ENCODE assay signal across 30 cellular contexts in the genomic region with DNA sequence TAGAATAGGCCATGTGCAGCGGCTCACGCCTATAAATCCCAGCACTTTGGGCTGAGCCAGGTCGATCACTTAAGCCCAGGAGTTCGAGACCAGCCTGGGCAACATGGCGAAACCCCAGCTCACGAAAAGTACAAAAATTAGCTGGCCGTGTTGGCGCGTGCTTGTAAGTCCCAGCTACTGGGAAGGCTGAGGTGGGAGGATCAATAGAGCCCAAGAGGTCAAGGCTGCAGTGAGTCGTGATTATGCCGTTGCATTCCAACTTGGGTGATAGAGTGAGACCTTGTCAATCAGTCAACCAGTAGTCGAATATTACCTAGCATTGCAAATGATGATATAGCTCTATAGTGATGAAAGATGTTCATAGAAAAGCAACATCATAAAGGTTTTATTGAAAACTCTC.
"Had no signal": no experiment of that assay in that cellular context is flagged by ENCODE, and none has a peak within 500 bp of the region (broad histone marks: within the 10 kb centered on the region; RNA-seq: fewer than 3 reads in every experiment).

No MANE protein-coding gene starts in this region.

- H3K27ac ChIP-seq: neutrophil, pancreas, prostate gland, skin epidermis, spleen, suprapubic skin, testis, tibial artery, transverse colon, upper lobe of right lung, uterus had no signal

- ATAC-seq: naive thymus-derived CD8-positive, alpha-beta T cell; natural killer cell treated with Interleukin-12 subunit alpha and Interleukin-12 subunit beta and Interleukin-15 and Interleukin-18, amount 100 ng/mL, for 72 hours; pancreas; right cardiac atrium; sciatic nerve; stimulated activated memory B cell treated with anti-CD40 and anti-IgM and Interleukin-4, amounts not matched to agents 10 μg/mL and 1 μg/mL and 100 μg/mL, for 72 hours; stimulated activated naive CD8-positive, alpha-beta T cell treated with anti-CD3 and anti-CD28 coated beads, Interleukin-15, amount 100 ng/mL, for 72 hours; stimulated activated naive CD8-positive, alpha-beta T cell treated with anti-CD3 and anti-CD28 coated beads, Interleukin-15, Interleukin-2, amounts not matched to agents 100 U/mL and 50 U/mL, for 24 hours; upper lobe of right lung had no signal

- H3K27me3 Mint-ChIP-seq: naive thymus-derived CD8-positive, alpha-beta T cell; natural killer cell treated with Interleukin-12 subunit alpha and Interleukin-12 subunit beta and Interleukin-15 and Interleukin-18, amount 100 ng/mL, for 72 hours; stimulated activated memory B cell treated with anti-CD40 and anti-IgM and Interleukin-4, amounts not matched to agents 10 μg/mL and 1 μg/mL and 100 μg/mL, for 72 hours; stimulated activated naive CD8-positive, alpha-beta T cell treated with anti-CD3 and anti-CD28 coated beads, Interleukin-15, amount 100 ng/mL, for 72 hours; type B pancreatic cell had no signal

- H3K4me1 ChIP-seq: pancreas, prostate gland, suprapubic skin, testis, tibial artery, transverse colon, upper lobe of right lung, uterus had no signal

- H3K9me3 Mint-ChIP-seq: naive thymus-derived CD8-positive, alpha-beta T cell; natural killer cell treated with Interleukin-12 subunit alpha and Interleukin-12 subunit beta and Interleukin-15 and Interleukin-18, amount 100 ng/mL, for 72 hours; nephron progenitor cell; neural crest cell; stimulated activated memory B cell treated with anti-CD40 and anti-IgM and Interleukin-4, amounts not matched to agents 10 μg/mL and 1 μg/mL and 100 μg/mL, for 72 hours; stimulated activated naive CD8-positive, alpha-beta T cell treated with anti-CD3 and anti-CD28 coated beads, Interleukin-15, amount 100 ng/mL, for 72 hours; type B pancreatic cell had no signal

- H3K27me3 ChIP-seq: neutrophil, pancreas, spleen, suprapubic skin, testis, tibial artery, transverse colon, upper lobe of right lung, uterus had no signal

- DNase-seq: naive thymus-derived CD8-positive, alpha-beta T cell; nephron progenitor cell; nucleus accumbens; pancreas; right cardiac atrium; spleen; stimulated activated CD4-positive, alpha-beta T cell treated with anti-CD3 and anti-CD28 coated beads, Interleukin-12 subunit alpha, Interleukin-12 subunit beta, amount 100 ng/mL, for 4 hours; stimulated activated CD4-positive, alpha-beta T cell treated with anti-CD3 and anti-CD28 coated beads, Interleukin-1b, Interleukin-23, amount 100 ng/mL, for 48 hours; stimulated activated CD4-positive, alpha-beta T cell treated with anti-CD3 and anti-CD28 coated beads, Interleukin-4, amount 100 ng/mL, for 1 hour; stimulated activated CD4-positive, alpha-beta T cell treated with anti-CD3 and anti-CD28 coated beads, Interleukin-4, amount 100 ng/mL, for 4 hours; stimulated activated CD8-positive, alpha-beta memory T cell treated with anti-CD3 and anti-CD28 coated beads, Interleukin-4, amount 100 ng/mL, for 48 hours; stimulated activated naive CD4-positive, alpha-beta T cell; stimulated activated naive CD8-positive, alpha-beta T cell treated with anti-CD3 and anti-CD28 coated beads, Interleukin-15, amount 100 ng/mL, for 72 hours; stimulated activated naive CD8-positive, alpha-beta T cell treated with anti-CD3 and anti-CD28 coated beads, Interleukin-15, Interleukin-2, amounts not matched to agents 100 U/mL and 50 U/mL, for 24 hours; substantia nigra; testis; tibial artery; transverse colon; upper lobe of right lung; uterus had no signal

- H3K4me1 Mint-ChIP-seq: nephron progenitor cell; neural crest cell; stimulated activated naive CD8-positive, alpha-beta T cell treated with anti-CD3 and anti-CD28 coated beads, Interleukin-15, amount 100 ng/mL, for 72 hours had no signal

- H3K36me3 ChIP-seq: prostate gland, uterus had no signal

- H3K4me3 Mint-ChIP-seq: naive thymus-derived CD8-positive, alpha-beta T cell; natural killer cell treated with Interleukin-12 subunit alpha and Interleukin-12 subunit beta and Interleukin-15 and Interleukin-18, amount 100 ng/mL, for 72 hours; nephron progenitor cell; neural crest cell; stimulated activated memory B cell treated with anti-CD40 and anti-IgM and Interleukin-4, amounts not matched to agents 10 μg/mL and 1 μg/mL and 100 μg/mL, for 72 hours; stimulated activated naive CD8-positive, alpha-beta T cell treated with anti-CD3 and anti-CD28 coated beads, Interleukin-15, amount 100 ng/mL, for 72 hours; type B pancreatic cell had no signal

- H3K4me2 ChIP-seq: smooth muscle cell had no signal

- H3K9me3 ChIP-seq: neutrophil, pancreas, prostate gland, spleen, suprapubic skin, testis, tibial artery, transverse colon, upper lobe of right lung, uterus had no signal

- H3K27ac Mint-ChIP-seq: natural killer cell treated with Interleukin-12 subunit alpha and Interleukin-12 subunit beta and Interleukin-15 and Interleukin-18, amount 100 ng/mL, for 72 hours; nephron progenitor cell; stimulated activated memory B cell treated with anti-CD40 and anti-IgM and Interleukin-4, amounts not matched to agents 10 μg/mL and 1 μg/mL and 100 μg/mL, for 72 hours; stimulated activated naive CD8-positive, alpha-beta T cell treated with anti-CD3 and anti-CD28 coated beads, Interleukin-15, amount 100 ng/mL, for 72 hours; type B pancreatic cell had no signal

- H3K4me3 ChIP-seq: pancreas, prostate gland, skin epidermis, smooth muscle cell, spleen, suprapubic skin, testis, tibial artery, transverse colon, upper lobe of right lung, uterus had no signal
